23 cellular contexts compared by ENCODE assay signal in genomic region chr2:220269421-220269820, GRCh38.
DNase-seq lines count a peak whose midpoint lies in the region; ATAC-seq and TF ChIP-seq lines count a peak whose summit lies in the region.
"Had no signal": no experiment of that assay in that cellular context is flagged by ENCODE, and none has a peak within 500 bp of the region (broad histone marks: within the 10 kb centered on the region; RNA-seq: fewer than 3 reads in every experiment).

No MANE protein-coding gene starts in this region.

- no peaks in the 10 kb centered on the region for H3K79me2 ChIP-seq in H9 (ENCODE audit: insufficient read depth, low read length)

- no peak overlapping the region for H4K5ac ChIP-seq in H9 (ENCODE audit: insufficient read length, low read depth, low read length)

- H3T11ph ChIP-seq in H9 (ENCODE audit: low read length), result no peak overlapping the region

- H3K9me3 ChIP-seq in H9 (ENCODE audit: control insufficient read depth, low read depth, low read length), result no peaks in the 10 kb centered on the region
- no peaks in the 10 kb centered on the region for H3K9me3 ChIP-seq in NT2/D1 (ENCODE audit: insufficient read depth, low read length)
- H3K9me3 ChIP-seq in tibial artery, result no peaks in the 10 kb centered on the region
- H3K9me3 ChIP-seq: body of pancreas, HAP-1, spleen, thyroid gland had no signal

- no peak for ATAC-seq in GM18907 (IDR thresholded peaks at IDR 0.05; ENCODE audit: unreplicated experiment)
- ATAC-seq: body of pancreas; esophagus mucosa; stimulated activated naive CD8-positive, alpha-beta T cell treated with anti-CD3 and anti-CD28 coated beads, Interleukin-15, Interleukin-2, amounts not matched to agents 100 U/mL and 50 U/mL, for 24 hours had no signal

- H2BK15ac ChIP-seq in H9 (ENCODE audit: low read depth, low read length), result no peak overlapping the region

- H2BK12ac ChIP-seq in H9 (ENCODE audit: insufficient read length, low read depth, low read length), result no peak overlapping the region

- H3K4me2 ChIP-seq in H9 (ENCODE audit: insufficient read depth, insufficient read length, low read length), result no peak overlapping the region

- no peaks in the 10 kb centered on the region for H3K27me3 ChIP-seq in H9 (ENCODE audit: insufficient read depth, low read length)
- no peaks in the 10 kb centered on the region for H3K27me3 ChIP-seq in NT2/D1 (ENCODE audit: insufficient read depth, insufficient read length)
- no peaks in the 10 kb centered on the region for H3K27me3 ChIP-seq in tibial artery
- H3K27me3 ChIP-seq: body of pancreas, spleen, thyroid gland had no signal

- H3K9me3 Mint-ChIP-seq in H9, result peaks cover 7 to 16% of the 10 kb centered on the region in 2 experiments; a peak in 4 of 5 replicates
- no peaks in the 10 kb centered on the region for H3K9me3 Mint-ChIP-seq in neural crest cell

- peaks cover 4% of the 10 kb centered on the region; the same call in 1 of the 2 replicates for H3K4me1 ChIP-seq in H9 (ENCODE audit: insufficient read depth, low read length)
- H3K4me1 ChIP-seq in NT2/D1 (ENCODE audit: insufficient read depth, insufficient read length), result no peaks in the 10 kb centered on the region
- H3K4me1 ChIP-seq in tibial artery, result no peaks in the 10 kb centered on the region
- H3K4me1 ChIP-seq: HAP-1, spleen, thyroid gland had no signal

- H3K27ac Mint-ChIP-seq in H9 (peak overlapping the region in 1 of 3 experiments; percentile 27; a peak in 2 of 7 replicates), neural crest cell (ENCODE audit: unreplicated experiment) (peak overlapping the region; percentile 5)

- no peaks in the 10 kb centered on the region for H3K36me3 ChIP-seq in NT2/D1 (ENCODE audit: insufficient read depth, insufficient read length, low read length)
- no peaks in the 10 kb centered on the region for H3K36me3 ChIP-seq in tibial artery
- H3K36me3 ChIP-seq: HAP-1, spleen, thyroid gland had no signal

- no peak overlapping the region for H2AFZ ChIP-seq in H9 (ENCODE audit: low read length)

- no peak overlapping the region for H2AK5ac ChIP-seq in H9 (ENCODE audit: insufficient read length, low read length)

- TF ChIP-seq POLR2A in erythroblast (IDR thresholded peaks at IDR 0.05; ENCODE audit: low read length), result no peak

- H3K4ac ChIP-seq in H9 (ENCODE audit: low read depth, low read length), result no peak overlapping the region

- H3K14ac ChIP-seq in H9 (ENCODE audit: insufficient read depth, low read length), result no peak overlapping the region

- no peak overlapping the region for H2BK120ac ChIP-seq in H9 (ENCODE audit: low read depth, low read length, poor library complexity, severe bottlenecking)

- H3K56ac ChIP-seq in H9 (ENCODE audit: insufficient read length, low read depth, low read length), result no peak overlapping the region

- no CpG with 5 or more reads among the region's 4 CpGs for WGBS in H9 (ENCODE audit: extremely low coverage, insufficient read length, low lambda C conversion rate)

- no peaks in the 10 kb centered on the region for H3K23me2 ChIP-seq in H9 (ENCODE audit: insufficient read length, low read depth, low read length, poor library complexity, severe bottlenecking)

- H4K8ac ChIP-seq in H9 (replicated peaks; ENCODE audit: insufficient read length, low read depth, low read length), result no peak overlapping the region

- H3K36me3 Mint-ChIP-seq in H9 (ENCODE audit: insufficient read depth in 1 of 3, low read depth in 3 of 3), result no peaks in the 10 kb centered on the region; a peak in 1 of 7 replicates
- H3K36me3 Mint-ChIP-seq in neural crest cell (ENCODE audit: low read depth), result no peaks in the 10 kb centered on the region

- H4K91ac ChIP-seq in H9 (ENCODE audit: insufficient read length, low read depth, low read length), result no peak overlapping the region

- H4K20me1 ChIP-seq in H9 (ENCODE audit: control insufficient read depth, insufficient read depth, insufficient read length), result no peaks in the 10 kb centered on the region

- TF ChIP-seq CTCF in H9 (conservative IDR thresholded peaks at IDR 0.05) (no peak), neural crest cell (conservative IDR thresholded peaks at IDR 0.05) (no peak), tibial artery (IDR thresholded peaks at IDR 0.05) (no peak)

- H2BK20ac ChIP-seq in H9 (ENCODE audit: low read depth, low read length, poor library complexity, severe bottlenecking), result no peak overlapping the region

- peak overlapping the region in 1 of 2 experiments; percentile 21; a peak in 1 of 5 replicates for H3K4me3 Mint-ChIP-seq in H9
- no peak overlapping the region for H3K4me3 Mint-ChIP-seq in neural crest cell

- H3K4me1 Mint-ChIP-seq in H9, result peaks cover 10 to 11% of the 10 kb centered on the region in 2 experiments
- peaks cover 15% of the 10 kb centered on the region for H3K4me1 Mint-ChIP-seq in neural crest cell

- H3K27ac ChIP-seq in H9 (ENCODE audit: insufficient read length, low read depth, low read length) (no peak overlapping the region), tibial artery (no peak overlapping the region)
- H3K27ac ChIP-seq: body of pancreas, RWPE1, spleen, thyroid gland had no signal

- H3K27me3 Mint-ChIP-seq in H9 (ENCODE audit: low read depth) (no peaks in the 10 kb centered on the region; the same call in 1 of the 2 replicates), neural crest cell (ENCODE audit: low read depth) (no peaks in the 10 kb centered on the region)

- peak; percentile 40 for DNase-seq in H9
- peak; percentile 42 for DNase-seq in NCI-H2081 treated with DMSO at 0.1 percent for 48 hours (lab: John Stamatoyannopoulos, UW)
- peak; percentile 9 for DNase-seq in NT2/D1 (ENCODE audit: low read depth, low spot score)
- no peak for DNase-seq in neural crest cell (ENCODE audit: low read depth, low spot score)
- DNase-seq in erythroblast (lab: John Stamatoyannopoulos, UW), result no peak
- DNase-seq in tibial artery, result no peak
- no peak for DNase-seq in COLO668 (lab: John Stamatoyannopoulos, UW; ENCODE audit: unreplicated experiment)
- DNase-seq: activated CD4-positive, alpha-beta T cell treated with anti-CD3 and anti-CD28 coated beads, Interleukin-2, amount 50 U/mL, for 4 hours; activated CD8-positive, alpha-beta memory T cell treated with anti-CD3 and anti-CD28 coated beads, Interleukin-2, amount 50 U/mL, for 4 hours; body of pancreas; foreskin melanocyte; hippocampal formation; mammary epithelial cell; NCI-H187; NCI-H524 treated with DMSO at 0.1 percent for 48 hours; spleen; stimulated activated CD4-positive, alpha-beta T cell treated with anti-CD3 and anti-CD28 coated beads, Interleukin-4, amount 100 ng/mL, for 1 hour; stimulated activated naive CD8-positive, alpha-beta T cell treated with anti-CD3 and anti-CD28 coated beads, Interleukin-15, Interleukin-2, amounts not matched to agents 100 U/mL and 50 U/mL, for 24 hours; thyroid gland had no signal

- H3K23ac ChIP-seq in H9 (ENCODE audit: insufficient read length, low read depth, low read length), result no peak overlapping the region

- no peaks in the 10 kb centered on the region for H3K79me1 ChIP-seq in H9 (ENCODE audit: insufficient read depth, low read depth, low read length, poor library complexity, severe bottlenecking)

- H3K4me3 ChIP-seq in NT2/D1 (ENCODE audit: insufficient read length, low read depth), result no peak overlapping the region
- no peak overlapping the region for H3K4me3 ChIP-seq in tibial artery
- H3K4me3 ChIP-seq: body of pancreas, HAP-1, spleen, thyroid gland had no signal

- no peak overlapping the region for H3K18ac ChIP-seq in H9 (ENCODE audit: insufficient read length, low read depth, low read length)

- H2BK5ac ChIP-seq in H9 (ENCODE audit: insufficient read length, low read length), result no peak overlapping the region

- H3K9ac ChIP-seq in H9 (ENCODE audit: extremely low read depth, insufficient read length, low read length) (no peak overlapping the region), NT2/D1 (ENCODE audit: insufficient read length, low read depth) (no peak overlapping the region)

- intact Hi-C loops in tibial artery (cut with DNase I; ENCODE audit: low total_unique reads), result no loop called here

Comparison
In these comparisons a context has a peak if more than half of its experiments do, and no peak if none do; other contexts are left out.
1. DNase-seq: peak in H9 (single experiment), NCI-H2081 treated with DMSO at 0.1 percent for 48 hours (single experiment) and NT2/D1 (single experiment); none in neural crest cell (single experiment), erythroblast (0 of 2), tibial artery (0 of 2) and COLO668 (single experiment).